Comparison of ENCODE assay signal across 3 cellular contexts in the genomic region with DNA sequence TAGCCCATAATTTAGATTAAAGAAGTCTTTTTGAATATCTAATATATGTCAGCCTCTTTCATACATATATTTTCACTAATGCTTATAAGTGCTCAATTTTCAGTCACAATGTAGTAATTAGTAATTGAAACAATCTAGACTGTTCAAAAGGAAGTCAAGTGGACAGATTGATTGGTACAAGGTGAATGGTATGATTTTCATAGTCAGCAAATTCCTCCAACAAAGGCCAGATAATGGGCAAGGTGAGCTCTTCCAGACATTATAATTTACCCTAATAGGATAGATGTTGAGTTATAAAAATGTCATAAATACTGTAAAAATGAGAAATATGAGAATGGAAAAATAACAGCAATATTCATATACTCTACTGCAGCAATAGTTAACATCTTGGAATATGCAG.
TF ChIP-seq lines count a peak whose summit lies in the region.

No MANE protein-coding gene starts in this region.

TF ChIP-seq in HepG2, 621 proteins besides CTCF, POLR2A, EP300 and RAD21:
- TF ChIP-seq MAFK (conservative IDR thresholded peaks at IDR 0.05 in 1 of 2, IDR thresholded peaks at IDR 0.05 in 1 of 2; ENCODE audit: low read length in 2 of 2): peak; percentile 75 to 87
- TF ChIP-seq, protein P1, sequence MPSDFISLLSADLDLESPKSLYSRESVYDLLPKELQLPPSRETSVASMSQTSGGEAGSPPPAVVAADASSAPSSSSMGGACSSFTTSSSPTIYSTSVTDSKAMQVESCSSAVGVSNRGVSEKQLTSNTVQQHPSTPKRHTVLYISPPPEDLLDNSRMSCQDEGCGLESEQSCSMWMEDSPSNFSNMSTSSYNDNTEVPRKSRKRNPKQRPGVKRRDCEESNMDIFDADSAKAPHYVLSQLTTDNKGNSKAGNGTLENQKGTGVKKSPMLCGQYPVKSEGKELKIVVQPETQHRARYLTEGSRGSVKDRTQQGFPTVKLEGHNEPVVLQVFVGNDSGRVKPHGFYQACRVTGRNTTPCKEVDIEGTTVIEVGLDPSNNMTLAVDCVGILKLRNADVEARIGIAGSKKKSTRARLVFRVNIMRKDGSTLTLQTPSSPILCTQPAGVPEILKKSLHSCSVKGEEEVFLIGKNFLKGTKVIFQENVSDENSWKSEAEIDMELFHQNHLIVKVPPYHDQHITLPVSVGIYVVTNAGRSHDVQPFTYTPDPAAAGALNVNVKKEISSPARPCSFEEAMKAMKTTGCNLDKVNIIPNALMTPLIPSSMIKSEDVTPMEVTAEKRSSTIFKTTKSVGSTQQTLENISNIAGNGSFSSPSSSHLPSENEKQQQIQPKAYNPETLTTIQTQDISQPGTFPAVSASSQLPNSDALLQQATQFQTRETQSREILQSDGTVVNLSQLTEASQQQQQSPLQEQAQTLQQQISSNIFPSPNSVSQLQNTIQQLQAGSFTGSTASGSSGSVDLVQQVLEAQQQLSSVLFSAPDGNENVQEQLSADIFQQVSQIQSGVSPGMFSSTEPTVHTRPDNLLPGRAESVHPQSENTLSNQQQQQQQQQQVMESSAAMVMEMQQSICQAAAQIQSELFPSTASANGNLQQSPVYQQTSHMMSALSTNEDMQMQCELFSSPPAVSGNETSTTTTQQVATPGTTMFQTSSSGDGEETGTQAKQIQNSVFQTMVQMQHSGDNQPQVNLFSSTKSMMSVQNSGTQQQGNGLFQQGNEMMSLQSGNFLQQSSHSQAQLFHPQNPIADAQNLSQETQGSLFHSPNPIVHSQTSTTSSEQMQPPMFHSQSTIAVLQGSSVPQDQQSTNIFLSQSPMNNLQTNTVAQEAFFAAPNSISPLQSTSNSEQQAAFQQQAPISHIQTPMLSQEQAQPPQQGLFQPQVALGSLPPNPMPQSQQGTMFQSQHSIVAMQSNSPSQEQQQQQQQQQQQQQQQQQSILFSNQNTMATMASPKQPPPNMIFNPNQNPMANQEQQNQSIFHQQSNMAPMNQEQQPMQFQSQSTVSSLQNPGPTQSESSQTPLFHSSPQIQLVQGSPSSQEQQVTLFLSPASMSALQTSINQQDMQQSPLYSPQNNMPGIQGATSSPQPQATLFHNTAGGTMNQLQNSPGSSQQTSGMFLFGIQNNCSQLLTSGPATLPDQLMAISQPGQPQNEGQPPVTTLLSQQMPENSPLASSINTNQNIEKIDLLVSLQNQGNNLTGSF (CRISPR knock-in tag; IDR thresholded peaks at IDR 0.05): no peak
- peak; percentile 78 for TF ChIP-seq MAFF (IDR thresholded peaks at IDR 0.05; ENCODE audit: low read depth, low read length)

TF ChIP-seq in HEK293, 187 proteins besides CTCF, POLR2A, EP300 and RAD21:
- TF ChIP-seq ZNF707 (tag by site-specific recombination; IDR thresholded peaks at IDR 0.05): no peak
- peak; percentile 45 for TF ChIP-seq ZNF510 (tag by site-specific recombination; IDR thresholded peaks at IDR 0.05; ENCODE audit: insufficient replicate concordance)

TF ChIP-seq in K562, 482 proteins besides CTCF, POLR2A, EP300 and RAD21:
- TF ChIP-seq MBD2 (IDR thresholded peaks at IDR 0.05; ENCODE audit: borderline replicate concordance, low read depth): no peak
- TF ChIP-seq ZNF175 (CRISPR knock-in tag; IDR thresholded peaks at IDR 0.05; ENCODE audit: low read depth): no peak
- 0 out of 2 replicates have a peak, but pooled peaks have one; percentile 18 for TF ChIP-seq MAFG (tag; conservative IDR thresholded peaks at IDR 0.05)
- TF ChIP-seq ELF4 (CRISPR knock-in tag; IDR thresholded peaks at IDR 0.05): no peak
- peak; percentile 26; the same call in 1 of the 2 replicates for TF ChIP-seq MAFF (IDR thresholded peaks at IDR 0.05; ENCODE audit: low read length)
- TF ChIP-seq LEF1 (IDR thresholded peaks at IDR 0.05): no peak
- no peak for TF ChIP-seq ZNF717 (CRISPR knock-in tag; IDR thresholded peaks at IDR 0.05)
- TF ChIP-seq MAFK (IDR thresholded peaks at IDR 0.05; ENCODE audit: low read length): peak; percentile 29; the same call in 1 of the 2 replicates
- TF ChIP-seq, protein P2, sequence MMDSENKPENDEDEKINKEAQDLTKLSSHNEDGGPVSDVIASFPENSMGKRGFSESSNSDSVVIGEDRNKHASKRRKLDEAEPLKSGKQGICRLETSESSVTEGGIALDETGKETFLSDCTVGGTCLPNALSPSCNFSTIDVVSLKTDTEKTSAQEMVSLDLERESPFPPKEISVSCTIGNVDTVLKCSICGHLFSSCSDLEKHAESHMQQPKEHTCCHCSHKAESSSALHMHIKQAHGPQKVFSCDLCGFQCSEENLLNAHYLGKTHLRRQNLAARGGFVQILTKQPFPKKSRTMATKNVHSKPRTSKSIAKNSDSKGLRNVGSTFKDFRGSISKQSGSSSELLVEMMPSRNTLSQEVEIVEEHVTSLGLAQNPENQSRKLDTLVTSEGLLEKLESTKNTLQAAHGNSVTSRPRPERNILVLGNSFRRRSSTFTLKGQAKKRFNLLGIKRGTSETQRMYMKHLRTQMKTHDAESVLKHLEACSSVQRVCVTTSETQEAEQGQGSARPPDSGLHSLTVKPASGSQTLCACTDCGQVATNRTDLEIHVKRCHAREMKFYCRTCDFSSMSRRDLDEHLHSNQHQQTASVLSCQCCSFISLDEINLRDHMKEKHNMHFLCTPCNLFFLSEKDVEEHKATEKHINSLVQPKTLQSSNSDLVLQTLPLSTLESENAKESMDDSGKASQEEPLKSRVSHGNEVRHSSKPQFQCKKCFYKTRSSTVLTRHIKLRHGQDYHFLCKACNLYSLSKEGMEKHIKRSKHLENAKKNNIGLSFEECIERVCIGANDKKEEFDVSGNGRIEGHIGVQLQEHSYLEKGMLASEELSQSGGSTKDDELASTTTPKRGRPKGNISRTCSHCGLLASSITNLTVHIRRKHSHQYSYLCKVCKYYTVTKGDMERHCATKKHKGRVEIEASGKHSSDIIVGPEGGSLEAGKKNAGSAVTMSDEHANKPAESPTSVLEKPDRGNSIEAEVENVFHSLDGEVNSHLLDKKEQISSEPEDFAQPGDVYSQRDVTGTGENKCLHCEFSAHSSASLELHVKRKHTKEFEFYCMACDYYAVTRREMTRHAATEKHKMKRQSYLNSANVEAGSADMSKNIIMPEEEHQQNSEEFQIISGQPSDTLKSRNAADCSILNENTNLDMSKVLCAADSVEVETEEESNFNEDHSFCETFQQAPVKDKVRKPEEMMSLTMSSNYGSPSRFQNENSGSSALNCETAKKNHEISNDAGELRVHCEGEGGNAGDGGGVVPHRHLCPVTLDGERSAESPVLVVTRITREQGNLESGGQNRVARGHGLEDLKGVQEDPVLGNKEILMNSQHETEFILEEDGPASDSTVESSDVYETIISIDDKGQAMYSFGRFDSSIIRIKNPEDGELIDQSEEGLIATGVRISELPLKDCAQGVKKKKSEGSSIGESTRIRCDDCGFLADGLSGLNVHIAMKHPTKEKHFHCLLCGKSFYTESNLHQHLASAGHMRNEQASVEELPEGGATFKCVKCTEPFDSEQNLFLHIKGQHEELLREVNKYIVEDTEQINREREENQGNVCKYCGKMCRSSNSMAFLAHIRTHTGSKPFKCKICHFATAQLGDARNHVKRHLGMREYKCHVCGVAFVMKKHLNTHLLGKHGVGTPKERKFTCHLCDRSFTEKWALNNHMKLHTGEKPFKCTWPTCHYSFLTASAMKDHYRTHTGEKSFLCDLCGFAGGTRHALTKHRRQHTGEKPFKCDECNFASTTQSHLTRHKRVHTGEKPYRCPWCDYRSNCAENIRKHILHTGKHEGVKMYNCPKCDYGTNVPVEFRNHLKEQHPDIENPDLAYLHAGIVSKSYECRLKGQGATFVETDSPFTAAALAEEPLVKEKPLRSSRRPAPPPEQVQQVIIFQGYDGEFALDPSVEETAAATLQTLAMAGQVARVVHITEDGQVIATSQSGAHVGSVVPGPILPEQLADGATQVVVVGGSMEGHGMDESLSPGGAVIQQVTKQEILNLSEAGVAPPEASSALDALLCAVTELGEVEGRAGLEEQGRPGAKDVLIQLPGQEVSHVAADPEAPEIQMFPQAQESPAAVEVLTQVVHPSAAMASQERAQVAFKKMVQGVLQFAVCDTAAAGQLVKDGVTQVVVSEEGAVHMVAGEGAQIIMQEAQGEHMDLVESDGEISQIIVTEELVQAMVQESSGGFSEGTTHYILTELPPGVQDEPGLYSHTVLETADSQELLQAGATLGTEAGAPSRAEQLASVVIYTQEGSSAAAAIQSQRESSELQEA (IDR thresholded peaks at IDR 0.05; ENCODE audit: low read depth): no peak
- TF ChIP-seq ZNF316 (IDR thresholded peaks at IDR 0.05): peak; percentile 63
- TF ChIP-seq C11orf30 (IDR thresholded peaks at IDR 0.05; ENCODE audit: low read depth): peak; percentile 33; the same call in 1 of the 2 replicates
